Comparison of ENCODE assay signal across 12 cellular contexts in genomic region chr16:77868478-77868877, GRCh38.
A peak's percentile ranks its signal among the peaks of the same experiment; 100 is the strongest.
DNase-seq lines count a peak whose midpoint lies in the region; ATAC-seq and TF ChIP-seq lines count a peak whose summit lies in the region.
"Had no signal": no experiment of that assay in that cellular context is flagged by ENCODE, and none has a peak within 500 bp of the region (broad histone marks: within the 10 kb centered on the region; RNA-seq: fewer than 3 reads in every experiment).

No MANE protein-coding gene starts in this region.

- H3K4me1 ChIP-seq in ovary (ENCODE audit: insufficient read depth), result no peaks in the 10 kb centered on the region
- H3K4me1 ChIP-seq: Caco-2, testis had no signal

- H3K9me3 Mint-ChIP-seq in endothelial cell (ENCODE audit: unreplicated experiment), result no peaks in the 10 kb centered on the region

- WGBS in ovary, 3 donors, result 88 to 95% (median 90%) methylated on average over 5 of the region's 5 CpGs

- no peak overlapping the region for H3K4me3 Mint-ChIP-seq in endothelial cell (ENCODE audit: unreplicated experiment)

- DNase-seq in CD1c-positive myeloid dendritic cell (ENCODE audit: extremely low spot score), result peak; percentile 19
- DNase-seq in islet precursor cell, result no peak
- DNase-seq in endothelial cell (ENCODE audit: low spot score), result no peak
- DNase-seq in GOT3 (lab: John Stamatoyannopoulos, UW), result no peak
- DNase-seq in ovary, result no peak
- DNase-seq: Caco-2, NCI-H1092, testis had no signal

- H3K27me3 ChIP-seq in ovary, result no peaks in the 10 kb centered on the region
- H3K27me3 ChIP-seq: testis had no signal

- TF ChIP-seq EP300 in ovary (IDR thresholded peaks at IDR 0.05), result no peak

- peaks cover 1% of the 10 kb centered on the region for H3K27me3 Mint-ChIP-seq in endothelial cell (ENCODE audit: unreplicated experiment)

- no peaks in the 10 kb centered on the region for H3K9me3 ChIP-seq in ovary
- H3K9me3 ChIP-seq: testis had no signal

- TF ChIP-seq POLR2A in ovary (IDR thresholded peaks at IDR 0.05), result no peak

- H3K27ac ChIP-seq in ovary, result no peak overlapping the region
- H3K27ac ChIP-seq: testis had no signal

- H3K27ac Mint-ChIP-seq in endothelial cell (ENCODE audit: unreplicated experiment), result no peak overlapping the region

- TF ChIP-seq CTCF in endothelial cell (IDR thresholded peaks at IDR 0.05; ENCODE audit: unreplicated experiment) (no peak), ovary (IDR thresholded peaks at IDR 0.05) (no peak)

- H3K36me3 ChIP-seq in ovary, result no peaks in the 10 kb centered on the region

- no peak overlapping the region for H3K4me3 ChIP-seq in ovary
- H3K4me3 ChIP-seq: testis had no signal

- intact Hi-C loops in ovary (cut with DNase I), result no loop called here

- no peaks in the 10 kb centered on the region for H3K36me3 Mint-ChIP-seq in endothelial cell (ENCODE audit: low read depth, unreplicated experiment)

- peaks cover 13% of the 10 kb centered on the region for H3K4me1 Mint-ChIP-seq in endothelial cell (ENCODE audit: unreplicated experiment)

- ATAC-seq in GM18909 (IDR thresholded peaks at IDR 0.05; ENCODE audit: poor library complexity, unreplicated experiment), result peak; percentile 96
- ATAC-seq in HG02642 (IDR thresholded peaks at IDR 0.05; ENCODE audit: poor library complexity, unreplicated experiment), result peak; percentile 81
- peak; percentile 81 for ATAC-seq in HG03521 (IDR thresholded peaks at IDR 0.05; ENCODE audit: unreplicated experiment)
- ATAC-seq: Right ventricle myocardium inferior had no signal
